14 cellular contexts compared by ENCODE assay signal in the genomic region with DNA sequence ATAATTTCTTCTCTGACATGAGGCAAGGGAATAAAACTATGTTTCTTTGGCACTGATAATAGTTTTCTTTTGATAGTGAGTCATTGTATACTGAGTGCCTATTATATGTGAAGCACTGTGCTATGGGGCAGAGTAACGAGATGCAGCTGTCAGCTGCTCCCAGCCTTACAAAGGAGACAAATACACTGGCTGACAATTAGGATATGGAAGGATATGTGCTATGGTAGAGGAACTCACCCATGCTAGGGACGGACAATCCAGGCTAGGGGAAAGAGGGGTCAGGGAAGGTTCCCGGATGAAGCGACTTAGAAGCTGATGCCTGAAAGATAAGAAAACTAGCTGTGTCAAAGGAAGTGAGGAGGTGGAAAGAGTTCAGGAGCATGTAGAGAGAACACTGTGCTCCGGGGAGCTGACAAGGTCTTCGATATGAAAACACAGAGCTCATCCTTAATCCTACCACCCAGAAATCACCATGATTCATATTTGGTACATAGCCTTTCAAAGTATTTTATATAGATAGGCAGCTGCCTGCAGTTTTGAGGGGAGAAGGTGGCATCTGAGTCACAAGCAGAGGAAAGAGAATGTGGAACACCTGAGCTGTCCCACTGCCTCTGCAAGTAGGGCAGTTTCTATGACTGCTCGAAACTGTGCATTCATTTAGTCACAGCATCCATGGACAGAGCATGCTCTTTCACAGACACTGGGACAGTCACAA. TPM values are rescaled to one million over a fixed set of nuclear protein-coding genes. Genes with fewer than 3 reads are reported as not detected.
DNase-seq lines count a peak whose midpoint lies in the region; ATAC-seq lines count a peak whose summit lies in the region.
"Had no signal": no experiment of that assay in that cellular context is flagged by ENCODE, and none has a peak within 500 bp of the region (broad histone marks: within the 10 kb centered on the region; RNA-seq: fewer than 3 reads in every experiment).

No MANE protein-coding gene starts in this region.

- in situ Hi-C loops in HAP-1 (cut with MboI; ENCODE audit: low sequenced_read_pairs) = no loop called here

- no peaks in the 10 kb centered on the region for H3K9me3 ChIP-seq in HAP-1
- H3K9me3 ChIP-seq: thoracic aorta had no signal

- no peak for ATAC-seq in HG02678 (IDR thresholded peaks at IDR 0.05; ENCODE audit: unreplicated experiment)
- ATAC-seq: left colon had no signal

- H3K4me1 ChIP-seq in HAP-1 = no peaks in the 10 kb centered on the region
- H3K4me1 ChIP-seq: neural progenitor cell had no signal

- no peaks in the 10 kb centered on the region for H3K27me3 ChIP-seq in HAP-1 (ENCODE audit: low read depth)
- H3K27me3 ChIP-seq: neural progenitor cell had no signal

- peak; percentile 1 for DNase-seq in NCI-H1436 treated with DMSO at 0.1 percent for 48 hours (lab: John Stamatoyannopoulos, UW)
- no peak for DNase-seq in NCI-H1436 (lab: John Stamatoyannopoulos, UW)
- DNase-seq in HCEC 1CT = peak; percentile 64
- DNase-seq in amniotic epithelial cell (ENCODE audit: low read depth) = peak; percentile 16
- DNase-seq in mesenteric fat pad (ENCODE audit: low spot score) = peak; percentile 6
- no peak for DNase-seq in HAP-1 (ENCODE audit: low spot score in 2 of 2)
- no peak for DNase-seq in DMS153 treated with DMSO at 0.1 percent for 48 hours (lab: John Stamatoyannopoulos, UW; ENCODE audit: unreplicated experiment)
- DNase-seq: activated B cell treated with CpG ODN at 0.5 μM for 24 hours, left colon, NCI-H2171 had no signal

- no peaks in the 10 kb centered on the region for H3K36me3 ChIP-seq in HAP-1 (replicated peaks)
- H3K36me3 ChIP-seq: neural progenitor cell, thoracic aorta had no signal

- H3K4me3 ChIP-seq in HAP-1 = no peak overlapping the region
- H3K4me3 ChIP-seq: neural progenitor cell, thoracic aorta had no signal

RNA-seq across cellular contexts. Expression of a gene that starts 12.1 kb away (rescaled TPM):
- 0.19 TPM for total RNA-seq in mesenteric fat pad
- total RNA-seq: A172 had no signal

RNA-seq across cellular contexts. Expression of a gene that starts 15.3 kb away (rescaled TPM):
- 15.4 TPM for total RNA-seq in mesenteric fat pad

RNA-seq across cellular contexts. Expression of a gene that starts 21.4 kb away (rescaled TPM):
- 4.9 TPM for total RNA-seq in mesenteric fat pad

RNA-seq across cellular contexts. Expression of a gene that starts 39.6 kb away (rescaled TPM):
- total RNA-seq in mesenteric fat pad = 52.8 TPM

RNA-seq across cellular contexts. Expression of a gene that starts 49.0 kb away (rescaled TPM):
- total RNA-seq in mesenteric fat pad = 26.4 TPM

Comparison
In these comparisons a context has a peak if more than half of its experiments do, and no peak if none do; other contexts are left out.
1. DNase-seq: peak in NCI-H1436 treated with DMSO at 0.1 percent for 48 hours (single experiment), HCEC 1CT (single experiment), amniotic epithelial cell (single experiment) and mesenteric fat pad (single experiment); none in NCI-H1436 (single experiment), HAP-1 (0 of 2) and DMS153 treated with DMSO at 0.1 percent for 48 hours (single experiment).